In the genomic region with DNA sequence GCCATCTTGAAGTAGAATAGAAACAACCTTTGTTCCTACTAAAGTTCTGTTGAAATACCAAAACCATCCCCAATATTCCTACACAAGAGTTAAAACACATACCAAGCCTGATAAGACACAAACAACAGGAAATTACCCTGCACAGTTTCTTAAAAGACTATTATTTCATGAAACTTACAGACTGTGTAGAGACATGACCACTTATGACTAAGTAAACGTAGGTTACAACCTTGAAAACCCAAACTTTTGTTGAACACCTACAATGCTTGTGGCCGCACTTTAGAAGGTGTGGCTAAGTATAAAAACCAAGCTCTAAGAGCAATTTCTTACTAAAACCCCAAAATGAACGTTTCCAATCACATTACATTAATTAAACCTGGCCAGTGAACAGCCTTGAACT, we compare ENCODE assay signal across 9 cellular contexts. TPM values are rescaled to one million over a fixed set of nuclear protein-coding genes. Genes with fewer than 3 reads are reported as not detected.
DNase-seq lines count a peak whose midpoint lies in the region; ATAC-seq, FAIRE-seq and TF ChIP-seq lines count a peak whose summit lies in the region.
"Had no signal": no experiment of that assay in that cellular context is flagged by ENCODE, and none has a peak within 500 bp of the region (broad histone marks: within the 10 kb centered on the region; RNA-seq: fewer than 3 reads in every experiment).

No MANE protein-coding gene starts in this region.

- WGBS in adrenal gland, 4 donors, result 10 to 14% (median 12%) methylated on average over 3 of the region's 3 CpGs

- H2AFZ ChIP-seq in ACC112 (ENCODE audit: low read length, unreplicated experiment), result no peak overlapping the region
- no peak overlapping the region for H2AFZ ChIP-seq in keratinocyte (ENCODE audit: control insufficient read depth, low read length)

- H3K27ac ChIP-seq in ACC112 (ENCODE audit: low read depth, low read length), result no peak overlapping the region
- H3K27ac ChIP-seq in adrenal gland, result peak overlapping the region in 1 of 5 donors; percentile 94
- H3K27ac ChIP-seq in keratinocyte (ENCODE audit: control insufficient read depth, insufficient read depth, low read length), result peak overlapping the region; percentile 99
- peak overlapping the region in 1 of 2 donors; percentile 4 for H3K27ac ChIP-seq in left lung

- H4K20me1 ChIP-seq in keratinocyte (ENCODE audit: control insufficient read depth, extremely low read depth, insufficient read depth, low read length), result no peaks in the 10 kb centered on the region

- peak; percentile 62 for FAIRE-seq in keratinocyte (lab: Jason Lieb, UNC)

- H3K79me2 ChIP-seq in ACC112 (ENCODE audit: control insufficient read depth, insufficient read depth, low read length, unreplicated experiment), result peaks cover 60% of the 10 kb centered on the region
- H3K79me2 ChIP-seq in keratinocyte (ENCODE audit: control insufficient read depth, insufficient read depth, low read length), result peaks cover 59% of the 10 kb centered on the region

- no peak for ATAC-seq in GM21390 (IDR thresholded peaks at IDR 0.05; ENCODE audit: unreplicated experiment)
- ATAC-seq in left lung, result no peak

- dilution Hi-C loops in keratinocyte (cut with MboI; ENCODE audit: extremely low pct_ligation_motif_present, low sequenced_read_pairs), result no loop called here

- intact Hi-C loops in adrenal gland (cut with DNase I) (loop anchor here in 1 of 2 donors (10.0 kb wide), 1 partner anchor 54 kb away; no protein-coding TSS in a partner anchor), left lung (cut with DNase I) (no loop called here)

- peaks cover 11% of the 10 kb centered on the region for H3K4me1 ChIP-seq in ACC112 (ENCODE audit: control insufficient read depth, insufficient read depth, low read length, unreplicated experiment)
- peaks cover 25 to 41% of the 10 kb centered on the region in 2 donors for H3K4me1 ChIP-seq in adrenal gland (replicated peaks in 1 of 2)
- peaks cover 16% of the 10 kb centered on the region for H3K4me1 ChIP-seq in keratinocyte (ENCODE audit: control insufficient read depth, extremely low read depth, insufficient read depth, low read length)
- peaks cover 10 to 59% of the 10 kb centered on the region in 2 donors for H3K4me1 ChIP-seq in left lung

- peak overlapping the region; percentile 94 for H3K4me2 ChIP-seq in keratinocyte (ENCODE audit: control insufficient read depth, extremely low read depth, insufficient read depth, low read depth, low read length)

- CTCF ChIA-PET in GM10248 (lab: Yijun Ruan, JAX), result no interaction called here

- no peaks in the 10 kb centered on the region for H3K9me1 ChIP-seq in keratinocyte (ENCODE audit: control insufficient read depth, extremely low read depth, insufficient read depth, low read length)

- TF ChIP-seq CTCF in HFF-Myc (IDR thresholded peaks at IDR 0.05; ENCODE audit: low read depth, low read length, missing control alignments) (no peak), adrenal gland (IDR thresholded peaks at IDR 0.05) (no peak), keratinocyte (optimal IDR thresholded peaks at IDR 0.05 in 1 of 3, IDR thresholded peaks at IDR 0.05 in 1 of 3, conservative IDR thresholded peaks at IDR 0.05 in 1 of 3; ENCODE audit: extremely low read depth in 1 of 3, insufficient read depth in 2 of 3, low read length in 3 of 3) (no peak), left lung (IDR thresholded peaks at IDR 0.05) (no peak), GM10248 (IDR thresholded peaks at IDR 0.05; ENCODE audit: control extremely low read depth, extremely low read depth, low read depth, missing control alignments) (no peak)

- POLR2A ChIA-PET in GM10248 (lab: Yijun Ruan, JAX), result no interaction called here

- H3K27me3 ChIP-seq in ACC112 (ENCODE audit: insufficient read depth, low read length) (no peaks in the 10 kb centered on the region), adrenal gland (no peaks in the 10 kb centered on the region), keratinocyte (ENCODE audit: control insufficient read depth, extremely low read depth, insufficient read depth, low read length) (no peaks in the 10 kb centered on the region), left lung (no peaks in the 10 kb centered on the region)

- H3K9me3 ChIP-seq in adrenal gland (replicated peaks in 1 of 3) (no peaks in the 10 kb centered on the region), keratinocyte (ENCODE audit: control insufficient read depth, low read depth, low read length) (no peaks in the 10 kb centered on the region), left lung (no peaks in the 10 kb centered on the region)

- DNase-seq in HFF-Myc (ENCODE audit: extremely low read depth, low read depth) (no peak), adrenal gland (no peak), keratinocyte (ENCODE audit: low read depth, low spot score) (no peak), anterior cingulate cortex (lab: John Stamatoyannopoulos, UW) (no peak), left lung (no peak), GM10248 (ENCODE audit: extremely low spot score) (no peak)
- DNase-seq: SHP77 had no signal

- H3K9ac ChIP-seq in keratinocyte (ENCODE audit: control insufficient read depth, extremely low read depth, insufficient read depth, low read length), result no peak overlapping the region

- TF ChIP-seq POLR2A in adrenal gland (IDR thresholded peaks at IDR 0.05), result no peak

- no peaks in the 10 kb centered on the region for H3K36me3 ChIP-seq in ACC112 (ENCODE audit: insufficient read depth, low read length)
- no peaks in the 10 kb centered on the region for H3K36me3 ChIP-seq in adrenal gland (replicated peaks in 1 of 2)
- H3K36me3 ChIP-seq in keratinocyte (ENCODE audit: control insufficient read depth in 2 of 2, extremely low read depth in 1 of 2, insufficient read depth in 2 of 2, low read length in 2 of 2), result no peaks in the 10 kb centered on the region
- no peaks in the 10 kb centered on the region for H3K36me3 ChIP-seq in left lung

- H3K4me3 ChIP-seq in ACC112 (ENCODE audit: low read depth, low read length) (peak overlapping the region; percentile 87), HFF-Myc (replicated peaks; ENCODE audit: low read depth, low read length) (peak overlapping the region; percentile 86; the same call in 1 of the 2 replicates), adrenal gland (peak overlapping the region in 3 of 4 donors; percentile 3 to 100 (median 19)), keratinocyte (ENCODE audit: control insufficient read depth in 2 of 3, extremely low read depth in 1 of 3, insufficient read depth in 2 of 3, low read depth in 1 of 3, low read length in 3 of 3) (peak overlapping the region; percentile 88 to 96 (median 93)), left lung (peak overlapping the region in 1 of 2 donors; percentile 84)

RNA-seq across cellular contexts. Expression of gene SMAD2, which starts 2.0 kb away (rescaled TPM):
- total RNA-seq in adrenal gland (100 to 1,000 TPM in 7 of 8 donors, 10 to 100 TPM in 1; 73.8 to 270 (median 145) TPM), left lung (100 to 1,000 TPM; 131 to 143 TPM)
- polyA plus RNA-seq in adrenal gland (100 to 1,000 TPM in 1 of 3 donors, 10 to 100 TPM in 2; 20.9 to 163 (median 22.8) TPM), keratinocyte (69.9 to 87.1 TPM (median 80.2 TPM) in 3 replicates)
- 81.2 TPM for polyA plus RNA-seq in keratinocyte (2011; ENCODE audit: low read depth)
- 75.3 and 131 TPM in 2 replicates for polyA plus RNA-seq in keratinocyte (2011; cell fraction: cytosol; rRNA removed)
- 54.5 and 60.1 TPM in 2 replicates for polyA plus RNA-seq in keratinocyte (2011; cell fraction: nucleus; rRNA removed)
- polyA plus RNA-seq in keratinocyte (2012; ENCODE audit: low replicate concordance), result 68.2 and 73.1 TPM in 2 replicates
- polyA minus RNA-seq in keratinocyte, result 35.2 to 158 TPM (median 84.9 TPM) in 3 replicates
- 71.6 TPM for polyA minus RNA-seq in keratinocyte (2011; cell fraction: cytosol; rRNA and poly(A)+ RNA removed)
- polyA minus RNA-seq in keratinocyte (2011; cell fraction: nucleus; rRNA and poly(A)+ RNA removed), result 27.5 and 70.2 TPM in 2 replicates
